Comparison of ENCODE assay signal across 16 cellular contexts in genomic region chr22:42892156-42892555, GRCh38. TPM values are rescaled to one million over a fixed set of nuclear protein-coding genes. Genes with fewer than 3 reads are reported as not detected.
DNase-seq lines count a peak whose midpoint lies in the region; ATAC-seq and TF ChIP-seq lines count a peak whose summit lies in the region.
"Had no signal": no experiment of that assay in that cellular context is flagged by ENCODE, and none has a peak within 500 bp of the region (broad histone marks: within the 10 kb centered on the region; RNA-seq: fewer than 3 reads in every experiment).

No MANE protein-coding gene starts in this region.

- TF ChIP-seq EP300 in transverse colon (IDR thresholded peaks at IDR 0.05; ENCODE audit: low read depth): no peak

- H3K36me3 ChIP-seq in endodermal cell (ENCODE audit: control insufficient read depth, insufficient read depth, low read length) (peaks cover 37% of the 10 kb centered on the region), mucosa of stomach (ENCODE audit: control insufficient read depth, insufficient read depth, low read length) (no peaks in the 10 kb centered on the region), transverse colon (peaks cover 0 to 13% (median 0%) of the 10 kb centered on the region in 4 donors)

- no peak overlapping the region for H3K9ac ChIP-seq in endodermal cell (ENCODE audit: extremely low read depth, low read length, poor library complexity, severe bottlenecking)
- peak overlapping the region; percentile 14 for H3K9ac ChIP-seq in mucosa of stomach (ENCODE audit: low read length)

- no peak for DNase-seq in activated CD8-positive, alpha-beta T cell treated with anti-CD3 and anti-CD28 coated beads, Interleukin-2, amount 10 ng/mL, durations not matched to agents 7 days and 5 days
- no peak for DNase-seq in activated CD8-positive, alpha-beta T cell treated with anti-CD3 and anti-CD28 coated beads for 36 hours
- DNase-seq in endodermal cell (no peak), transverse colon (no peak), DMS53 (lab: John Stamatoyannopoulos, UW) (no peak), MCF 10A (ENCODE audit: unreplicated experiment) (no peak)
- DNase-seq: 8988T; activated CD4-positive, alpha-beta T cell treated with anti-CD3 and anti-CD28 coated beads, Interleukin-2, amount 10 ng/mL, durations not matched to agents 24 days and 14 days; activated T-cell treated with anti-CD3 and anti-CD28 coated beads, Interleukin-2, amount 50 U/mL, for 48 hours; CD4-positive, alpha-beta memory T cell; GOT3; MG63; NCI-H2029 treated with DMSO at 0.1 percent for 48 hours; NCI-H510A treated with DMSO at 0.1 percent for 48 hours had no signal

- CTCF ChIA-PET in activated CD8-positive, alpha-beta T cell treated with anti-CD3 and anti-CD28 coated beads, Interleukin-2, amount 10 ng/mL, durations not matched to agents 7 days and 5 days (lab: Charles Lee): interaction anchor here (0.8 to 1.9 kb wide), 3 partner anchors 10 to 38 kb away, joined by 3 to 8 read pairs (median 7); no protein-coding TSS in a partner anchor
- CTCF ChIA-PET in activated CD8-positive, alpha-beta T cell treated with anti-CD3 and anti-CD28 coated beads for 36 hours (lab: Charles Lee): no interaction called here
- CTCF ChIA-PET in MCF 10A (lab: Yijun Ruan, JAX): interaction anchor here (1.1 kb wide), 1 partner anchor 9 kb away, joined by 3 read pairs; no protein-coding TSS in a partner anchor

- H3K9me3 Mint-ChIP-seq in activated CD8-positive, alpha-beta T cell treated with anti-CD3 and anti-CD28 coated beads, Interleukin-2, amount 10 ng/mL, durations not matched to agents 7 days and 5 days (ENCODE audit: insufficient read depth): no peaks in the 10 kb centered on the region
- H3K9me3 Mint-ChIP-seq in activated CD8-positive, alpha-beta T cell treated with anti-CD3 and anti-CD28 coated beads for 36 hours: no peaks in the 10 kb centered on the region
- H3K9me3 Mint-ChIP-seq in endodermal cell (no peaks in the 10 kb centered on the region), MCF 10A (ENCODE audit: unreplicated experiment) (no peaks in the 10 kb centered on the region)
- H3K9me3 Mint-ChIP-seq: activated CD4-positive, alpha-beta T cell treated with anti-CD3 and anti-CD28 coated beads, Interleukin-2, amount 10 ng/mL, durations not matched to agents 24 days and 14 days; CD4-positive, alpha-beta memory T cell had no signal

- H3K4me3 ChIP-seq in endodermal cell (ENCODE audit: low read length) (no peak overlapping the region), mucosa of stomach (ENCODE audit: low read length) (no peak overlapping the region), transverse colon (no peak overlapping the region)
- H3K4me3 ChIP-seq: MG63 had no signal

- 94 to 96% methylated on average over 7 to 9 of the region's 9 CpGs for WGBS in endodermal cell (ENCODE audit: insufficient coverage in 1 of 2, insufficient read length in 1 of 2), 2 experiments
- 70 to 92% methylated on average over 2 to 9 of the region's 9 CpGs for WGBS in transverse colon (ENCODE audit: low coverage in 1 of 2), 2 donors

- H3K27ac ChIP-seq in endodermal cell (ENCODE audit: low read depth, low read length) (no peak overlapping the region), transverse colon (peak overlapping the region in 3 of 4 donors; percentile 9 to 39 (median 23))

- H3K27me3 Mint-ChIP-seq in activated CD8-positive, alpha-beta T cell treated with anti-CD3 and anti-CD28 coated beads, Interleukin-2, amount 10 ng/mL, durations not matched to agents 7 days and 5 days (ENCODE audit: low read depth): no peaks in the 10 kb centered on the region
- H3K27me3 Mint-ChIP-seq in activated CD8-positive, alpha-beta T cell treated with anti-CD3 and anti-CD28 coated beads for 36 hours: no peaks in the 10 kb centered on the region
- H3K27me3 Mint-ChIP-seq in endodermal cell (ENCODE audit: insufficient read depth): no peaks in the 10 kb centered on the region
- no peaks in the 10 kb centered on the region for H3K27me3 Mint-ChIP-seq in MCF 10A (ENCODE audit: insufficient read depth, unreplicated experiment)
- H3K27me3 Mint-ChIP-seq: activated CD4-positive, alpha-beta T cell treated with anti-CD3 and anti-CD28 coated beads, Interleukin-2, amount 10 ng/mL, durations not matched to agents 24 days and 14 days; CD4-positive, alpha-beta memory T cell had no signal

- BruUV-seq in MCF 10A (replicated peaks; lab: Mats Ljungman, UMichigan): no TSS peak

- H3K9me3 ChIP-seq in endodermal cell (ENCODE audit: control insufficient read depth, low read length) (no peaks in the 10 kb centered on the region), mucosa of stomach (ENCODE audit: control insufficient read depth, low read length) (no peaks in the 10 kb centered on the region), transverse colon (no peaks in the 10 kb centered on the region)
- H3K9me3 ChIP-seq: MG63 had no signal

- POLR2A ChIA-PET in activated CD8-positive, alpha-beta T cell treated with anti-CD3 and anti-CD28 coated beads, Interleukin-2, amount 10 ng/mL, durations not matched to agents 7 days and 5 days (lab: Charles Lee): no interaction called here
- POLR2A ChIA-PET in activated CD8-positive, alpha-beta T cell treated with anti-CD3 and anti-CD28 coated beads for 36 hours (lab: Charles Lee): interaction anchor here (1.6 kb wide), 1 partner anchor 22 kb away, joined by 4 read pairs; no protein-coding TSS in a partner anchor
- POLR2A ChIA-PET in MCF 10A (lab: Yijun Ruan, JAX): interaction anchor here (1.8 kb wide), 1 partner anchor 10 kb away, joined by 3 read pairs; no protein-coding TSS in a partner anchor

- no peak for TF ChIP-seq POLR2A in transverse colon (IDR thresholded peaks at IDR 0.05)

- in situ Hi-C loops in transverse colon (cut with MboI; ENCODE audit: low pct_ligation_motif_present in 1 of 4, low pct_unique_long_range_greater_than_20kb in 1 of 4, low sequenced_read_pairs in 3 of 4): no loop called here

- H3K4me3 Mint-ChIP-seq in activated CD8-positive, alpha-beta T cell treated with anti-CD3 and anti-CD28 coated beads, Interleukin-2, amount 10 ng/mL, durations not matched to agents 7 days and 5 days: no peak overlapping the region
- no peak overlapping the region for H3K4me3 Mint-ChIP-seq in activated CD8-positive, alpha-beta T cell treated with anti-CD3 and anti-CD28 coated beads for 36 hours
- H3K4me3 Mint-ChIP-seq in endodermal cell (no peak overlapping the region), MCF 10A (ENCODE audit: unreplicated experiment) (no peak overlapping the region)
- H3K4me3 Mint-ChIP-seq: activated CD4-positive, alpha-beta T cell treated with anti-CD3 and anti-CD28 coated beads, Interleukin-2, amount 10 ng/mL, durations not matched to agents 24 days and 14 days; CD4-positive, alpha-beta memory T cell had no signal

- H3K27me3 ChIP-seq in endodermal cell (ENCODE audit: control insufficient read depth, insufficient read depth, low read length, poor library complexity, severe bottlenecking): no peaks in the 10 kb centered on the region
- no peaks in the 10 kb centered on the region for H3K27me3 ChIP-seq in mucosa of stomach (ENCODE audit: control insufficient read depth, insufficient read depth, low read length)
- no peaks in the 10 kb centered on the region for H3K27me3 ChIP-seq in transverse colon
- H3K27me3 ChIP-seq: MG63 had no signal

- H3K36me3 Mint-ChIP-seq in activated CD8-positive, alpha-beta T cell treated with anti-CD3 and anti-CD28 coated beads, Interleukin-2, amount 10 ng/mL, durations not matched to agents 7 days and 5 days (ENCODE audit: low read depth): peaks cover 15% of the 10 kb centered on the region
- peaks cover 6% of the 10 kb centered on the region for H3K36me3 Mint-ChIP-seq in activated CD8-positive, alpha-beta T cell treated with anti-CD3 and anti-CD28 coated beads for 36 hours (ENCODE audit: low read depth)
- H3K36me3 Mint-ChIP-seq in endodermal cell (ENCODE audit: low read depth): peaks cover 34% of the 10 kb centered on the region
- peaks cover 52% of the 10 kb centered on the region for H3K36me3 Mint-ChIP-seq in MCF 10A (ENCODE audit: insufficient read depth, unreplicated experiment)

- ATAC-seq in activated CD8-positive, alpha-beta T cell treated with anti-CD3 and anti-CD28 coated beads, Interleukin-2, amount 10 ng/mL, durations not matched to agents 7 days and 5 days: no peak
- ATAC-seq in activated CD8-positive, alpha-beta T cell treated with anti-CD3 and anti-CD28 coated beads for 36 hours: no peak
- ATAC-seq in GM21737 (IDR thresholded peaks at IDR 0.05; ENCODE audit: unreplicated experiment): no peak

- peaks cover 80% of the 10 kb centered on the region for H3K4me1 Mint-ChIP-seq in activated CD8-positive, alpha-beta T cell treated with anti-CD3 and anti-CD28 coated beads, Interleukin-2, amount 10 ng/mL, durations not matched to agents 7 days and 5 days (ENCODE audit: low read depth)
- peaks cover 41% of the 10 kb centered on the region for H3K4me1 Mint-ChIP-seq in activated CD8-positive, alpha-beta T cell treated with anti-CD3 and anti-CD28 coated beads for 36 hours (ENCODE audit: low read depth)
- H3K4me1 Mint-ChIP-seq in endodermal cell (peaks cover 12% of the 10 kb centered on the region), MCF 10A (ENCODE audit: insufficient read depth, unreplicated experiment) (peaks cover 16% of the 10 kb centered on the region)

- H3K4me1 ChIP-seq in endodermal cell (ENCODE audit: control insufficient read depth, insufficient read depth, low read length) (no peaks in the 10 kb centered on the region), mucosa of stomach (ENCODE audit: control insufficient read depth, insufficient read depth, low read length) (peaks cover 59% of the 10 kb centered on the region), transverse colon (peaks cover 6 to 68% (median 12%) of the 10 kb centered on the region in 4 donors)

- intact Hi-C loops in activated CD8-positive, alpha-beta T cell treated with anti-CD3 and anti-CD28 coated beads for 36 hours (cut with micrococcal nuclease): no loop called here
- intact Hi-C loops in transverse colon (cut with DNase I; ENCODE audit: low total_unique reads) (no loop called here), MCF 10A (cut with micrococcal nuclease) (no loop called here)

- TF ChIP-seq CTCF in activated CD8-positive, alpha-beta T cell treated with anti-CD3 and anti-CD28 coated beads for 36 hours (IDR thresholded peaks at IDR 0.05): no peak
- TF ChIP-seq CTCF in endodermal cell (conservative IDR thresholded peaks at IDR 0.05) (no peak), transverse colon (IDR thresholded peaks at IDR 0.05) (no peak), MCF 10A (IDR thresholded peaks at IDR 0.05; ENCODE audit: unreplicated experiment) (no peak)

- peak overlapping the region; percentile 39 for H3K27ac Mint-ChIP-seq in activated CD8-positive, alpha-beta T cell treated with anti-CD3 and anti-CD28 coated beads, Interleukin-2, amount 10 ng/mL, durations not matched to agents 7 days and 5 days
- H3K27ac Mint-ChIP-seq in activated CD8-positive, alpha-beta T cell treated with anti-CD3 and anti-CD28 coated beads for 36 hours: no peak overlapping the region
- H3K27ac Mint-ChIP-seq in endodermal cell (peak overlapping the region; percentile 48), MCF 10A (ENCODE audit: low read depth, unreplicated experiment) (no peak overlapping the region)
- H3K27ac Mint-ChIP-seq: activated CD4-positive, alpha-beta T cell treated with anti-CD3 and anti-CD28 coated beads, Interleukin-2, amount 10 ng/mL, durations not matched to agents 24 days and 14 days had no signal

RNA-seq across cellular contexts. Expression of gene ARFGAP3, which starts 35.1 kb away (rescaled TPM):
- total RNA-seq in activated CD8-positive, alpha-beta T cell treated with anti-CD3 and anti-CD28 coated beads, Interleukin-2, amount 10 ng/mL, durations not matched to agents 7 days and 5 days: 10 to 100 TPM; 35.8 to 36.7 TPM
- 10 to 100 TPM; 27.1 to 27.2 TPM for total RNA-seq in activated CD8-positive, alpha-beta T cell treated with anti-CD3 and anti-CD28 coated beads for 36 hours
- total RNA-seq in endodermal cell: 10 to 100 TPM; 20.5 to 36.9 TPM
- 30.6 TPM for polyA plus RNA-seq in endodermal cell (2013, experiment 1 of 2)
- polyA plus RNA-seq in endodermal cell (2013, experiment 2 of 2): 32.2 TPM
- total RNA-seq in transverse colon: 10 to 100 TPM; 24.3 to 43.5 (median 33.3) TPM
- total RNA-seq in MCF 10A (2022): 67.1 and 82.9 TPM in 2 replicates

Comparison
In these comparisons a context has a peak if more than half of its experiments do, and no peak if none do; other contexts are left out.
1. H3K27ac Mint-ChIP-seq: peak in activated CD8-positive, alpha-beta T cell treated with anti-CD3 and anti-CD28 coated beads, Interleukin-2, amount 10 ng/mL, durations not matched to agents 7 days and 5 days (single experiment) and endodermal cell (single experiment); none in activated CD8-positive, alpha-beta T cell treated with anti-CD3 and anti-CD28 coated beads for 36 hours (single experiment) and MCF 10A (single experiment).